1 cellular context compared by ENCODE assay signal in the genomic region with DNA sequence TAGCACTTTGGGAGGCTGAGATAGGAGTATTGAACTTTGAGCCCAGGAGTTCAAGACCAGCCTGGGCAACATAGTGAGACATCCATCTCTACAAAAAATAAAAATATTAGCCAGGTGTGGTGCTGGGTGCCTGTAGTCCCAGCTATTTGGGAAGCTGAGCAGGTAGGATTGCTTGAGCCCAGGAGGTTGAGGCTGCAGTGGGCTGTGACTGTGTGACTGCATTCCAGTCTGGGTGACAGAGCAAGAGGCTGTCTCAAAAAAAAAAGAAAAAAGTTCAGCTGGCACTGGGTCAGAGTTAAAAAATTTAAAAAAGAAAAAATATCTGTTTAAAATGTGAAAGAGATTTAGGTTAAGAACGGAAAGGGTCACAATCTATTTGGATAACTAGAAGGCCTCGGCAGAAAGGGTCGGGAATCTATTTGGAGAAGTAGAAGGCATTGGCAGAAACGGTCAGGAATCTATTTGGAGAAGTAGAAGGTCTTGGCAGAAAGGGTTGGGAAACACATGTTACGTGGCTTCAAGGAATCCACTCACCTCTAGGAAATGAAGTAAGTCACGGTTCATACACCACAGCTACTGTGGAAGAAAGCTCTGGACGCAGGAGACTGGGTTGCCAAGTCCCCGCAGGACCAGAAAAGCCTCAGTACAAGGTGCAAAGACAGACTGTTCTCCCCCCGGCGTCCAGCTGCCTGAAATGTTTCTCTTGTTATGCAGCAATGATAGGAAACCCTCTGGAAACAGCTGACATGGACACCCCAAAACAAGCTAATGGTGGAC.
TF ChIP-seq lines count a peak whose summit lies in the region.

No MANE protein-coding gene starts in this region.

TF ChIP-seq in IMR-90, 13 proteins besides CTCF, POLR2A, EP300 and RAD21 (continued from another document):
- TF ChIP-seq, protein P1, sequence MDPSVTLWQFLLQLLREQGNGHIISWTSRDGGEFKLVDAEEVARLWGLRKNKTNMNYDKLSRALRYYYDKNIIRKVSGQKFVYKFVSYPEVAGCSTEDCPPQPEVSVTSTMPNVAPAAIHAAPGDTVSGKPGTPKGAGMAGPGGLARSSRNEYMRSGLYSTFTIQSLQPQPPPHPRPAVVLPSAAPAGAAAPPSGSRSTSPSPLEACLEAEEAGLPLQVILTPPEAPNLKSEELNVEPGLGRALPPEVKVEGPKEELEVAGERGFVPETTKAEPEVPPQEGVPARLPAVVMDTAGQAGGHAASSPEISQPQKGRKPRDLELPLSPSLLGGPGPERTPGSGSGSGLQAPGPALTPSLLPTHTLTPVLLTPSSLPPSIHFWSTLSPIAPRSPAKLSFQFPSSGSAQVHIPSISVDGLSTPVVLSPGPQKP (IDR thresholded peaks at IDR 0.05; ENCODE audit: borderline replicate concordance, low read depth, low read length): no peak
- TF ChIP-seq, protein P2, sequence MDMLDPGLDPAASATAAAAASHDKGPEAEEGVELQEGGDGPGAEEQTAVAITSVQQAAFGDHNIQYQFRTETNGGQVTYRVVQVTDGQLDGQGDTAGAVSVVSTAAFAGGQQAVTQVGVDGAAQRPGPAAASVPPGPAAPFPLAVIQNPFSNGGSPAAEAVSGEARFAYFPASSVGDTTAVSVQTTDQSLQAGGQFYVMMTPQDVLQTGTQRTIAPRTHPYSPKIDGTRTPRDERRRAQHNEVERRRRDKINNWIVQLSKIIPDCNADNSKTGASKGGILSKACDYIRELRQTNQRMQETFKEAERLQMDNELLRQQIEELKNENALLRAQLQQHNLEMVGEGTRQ (IDR thresholded peaks at IDR 0.05; ENCODE audit: low read depth, low read length): no peak
- TF ChIP-seq NFE2L2 (IDR thresholded peaks at IDR 0.05; ENCODE audit: low read depth, low read length) (no peak), FOS (IDR thresholded peaks at IDR 0.05; ENCODE audit: low read depth, low read length) (no peak), MAFK (IDR thresholded peaks at IDR 0.05; ENCODE audit: low read depth, low read length) (no peak), RFX5 (IDR thresholded peaks at IDR 0.05; ENCODE audit: low read depth, low read length) (no peak), MAZ (IDR thresholded peaks at IDR 0.05; ENCODE audit: borderline replicate concordance, low read depth, low read length) (no peak), RCOR1 (IDR thresholded peaks at IDR 0.05; ENCODE audit: insufficient replicate concordance, low read length) (no peak), SMC3 (IDR thresholded peaks at IDR 0.05; ENCODE audit: low read depth, low read length) (no peak)
